In genomic region chr14:54759982-54760585, GRCh38 we compare ENCODE assay signal across 6 cellular contexts.
"Had no signal": no experiment of that assay in that cellular context is flagged by ENCODE, and none has a peak within 500 bp of the region (broad histone marks: within the 10 kb centered on the region; RNA-seq: fewer than 3 reads in every experiment).

No MANE protein-coding gene starts in this region.

- DNase-seq: HFFc6, KBM-7 had no signal

- H3K4me1 ChIP-seq: HAP-1 had no signal

- H3K4me2 ChIP-seq: GM23338 had no signal

- ATAC-seq: GM23338, HCT116 had no signal

- H3K27ac Mint-ChIP-seq: GM23338, IgD-negative memory B cell had no signal

- H2AFZ ChIP-seq: GM23338 had no signal

- H3K4me3 Mint-ChIP-seq: GM23338, HFFc6, IgD-negative memory B cell had no signal

- H3K9me3 ChIP-seq: HAP-1 had no signal

- H3K27me3 Mint-ChIP-seq: IgD-negative memory B cell had no signal

- H3K9me3 Mint-ChIP-seq: GM23338, HFFc6, IgD-negative memory B cell had no signal

- H3K4me3 ChIP-seq: GM23338, HAP-1 had no signal
